Comparison of ENCODE assay signal across 28 cellular contexts in genomic region chr2:227576110-227576509, GRCh38. TPM values are rescaled to one million over a fixed set of nuclear protein-coding genes. Genes with fewer than 3 reads are reported as not detected.
DNase-seq lines count a peak whose midpoint lies in the region; ATAC-seq, FAIRE-seq and TF ChIP-seq lines count a peak whose summit lies in the region.
"Had no signal": no experiment of that assay in that cellular context is flagged by ENCODE, and none has a peak within 500 bp of the region (broad histone marks: within the 10 kb centered on the region; RNA-seq: fewer than 3 reads in every experiment).

No MANE protein-coding gene starts in this region.

- no peaks in the 10 kb centered on the region for H3K27me3 ChIP-seq in bronchial epithelial cell (ENCODE audit: control insufficient read depth, insufficient read depth, low read length)
- H3K27me3 ChIP-seq: BLaER1 treated with 17β-estradiol and CSF1 and Interleukin-3, amounts not matched to agents 10 nM and 100 nM had no signal

- H3K4me1 Mint-ChIP-seq in HFFc6 (ENCODE audit: low read depth) = peaks cover 19% of the 10 kb centered on the region
- H3K4me1 Mint-ChIP-seq: T-cell had no signal

- DNase-seq in EH (ENCODE audit: low read depth) (peak; percentile 6), HFFc6 (peak; percentile 7), bronchial epithelial cell (ENCODE audit: low read depth) (peak; percentile 12), myocyte (ENCODE audit: low read depth) (peak; percentile 92), nucleus accumbens (lab: John Stamatoyannopoulos, UW) (no peak), Right ventricle myocardium inferior (ENCODE audit: missing footprints) (no peak)
- DNase-seq: AML-193; CD4-positive, alpha-beta T cell; DMS79; H9; Karpas-422; NCI-H1092 treated with DMSO at 0.1 percent for 48 hours; NCI-H1436; NCI-H187; NCI-H446 treated with DMSO at 0.1 percent for 48 hours; PC-9; Right ventricle myocardium superior; T-cell had no signal

- no peak for ATAC-seq in HG02642 (IDR thresholded peaks at IDR 0.05; ENCODE audit: poor library complexity, unreplicated experiment)
- ATAC-seq in HG03025 (IDR thresholded peaks at IDR 0.05; ENCODE audit: low FRiP score, unreplicated experiment) = no peak
- no peak for ATAC-seq in Right ventricle myocardium inferior
- ATAC-seq: A549, GM23338, T-cell had no signal

- no peak for FAIRE-seq in bronchial epithelial cell (lab: Jason Lieb, UNC)
- FAIRE-seq: A549, D721Med, GM18507 had no signal

- H3K9me3 Mint-ChIP-seq in HFFc6 = no peaks in the 10 kb centered on the region
- H3K9me3 Mint-ChIP-seq: CD4-positive, alpha-beta T cell; GM23338; T-cell had no signal

- H3K27ac Mint-ChIP-seq in HFFc6 = 0 out of 2 replicates have a peak overlapping the region, but pooled peaks have one; percentile 5
- H3K27ac Mint-ChIP-seq: CD4-positive, alpha-beta T cell; GM23338; H9; T-cell had no signal

- H3K27me3 Mint-ChIP-seq in HFFc6 (ENCODE audit: insufficient read depth) = peaks cover 2% of the 10 kb centered on the region

- intact Hi-C loops in Right ventricle myocardium inferior (cut with DNase I) = no loop called here

- H3K36me3 ChIP-seq in bronchial epithelial cell (ENCODE audit: control insufficient read depth, insufficient read depth, low read length) = no peaks in the 10 kb centered on the region
- H3K36me3 ChIP-seq: BLaER1 treated with 17β-estradiol and CSF1 and Interleukin-3, amounts not matched to agents 10 nM and 100 nM had no signal

- H3K4me3 Mint-ChIP-seq in HFFc6 = no peak overlapping the region
- H3K4me3 Mint-ChIP-seq: CD4-positive, alpha-beta T cell; GM23338; H9; T-cell had no signal

- H3K36me3 Mint-ChIP-seq in HFFc6 (ENCODE audit: low read depth) = no peaks in the 10 kb centered on the region
- H3K36me3 Mint-ChIP-seq: T-cell had no signal

- H3K4me3 ChIP-seq in bronchial epithelial cell (ENCODE audit: low read depth, low read length) = no peak overlapping the region
- H3K4me3 ChIP-seq: A549; BLaER1 treated with 17β-estradiol and CSF1 and Interleukin-3, amounts not matched to agents 10 nM and 100 nM; GM23338; PC-9 had no signal

- no peak for TF ChIP-seq CTCF in HFFc6 (IDR thresholded peaks at IDR 0.05)
- no peak for TF ChIP-seq CTCF in bronchial epithelial cell (IDR thresholded peaks at IDR 0.05; ENCODE audit: insufficient read depth, low read length, severe bottlenecking)

RNA-seq across cellular contexts. Expression of gene SCYGR2, which starts 22.6 kb away (rescaled TPM):
- total RNA-seq in HFFc6 (2021; fragmentation: NEBNext Ultra II Directional; extraction: Animal tissue kit (Norgen Biotek cat#: 25700)) = not detected
- total RNA-seq in bronchial epithelial cell (not detected in 2 replicates), myocyte (not detected in 2 replicates), Right ventricle myocardium inferior (not detected)
- not detected for polyA plus RNA-seq in myocyte (2012)
- total RNA-seq: CD4-positive, alpha-beta T cell; GM23338; H9; M059J; PC-9; Right ventricle myocardium superior; RPMI7951; SK-MEL-5; T-cell had no signal
- polyA plus RNA-seq: A549, GM23338 had no signal

RNA-seq across cellular contexts. Expression of gene SCYGR3, which starts 38.5 kb away (rescaled TPM):
- total RNA-seq in HFFc6 (2021; fragmentation: NEBNext Ultra II Directional; extraction: Animal tissue kit (Norgen Biotek cat#: 25700)) = not detected
- not detected in 2 replicates for total RNA-seq in bronchial epithelial cell
- total RNA-seq in myocyte = not detected in 2 replicates
- not detected for polyA plus RNA-seq in myocyte (2012)
- total RNA-seq in Right ventricle myocardium inferior = not detected
- total RNA-seq: CD4-positive, alpha-beta T cell; GM23338; H9; M059J; PC-9; Right ventricle myocardium superior; RPMI7951; SK-MEL-5; T-cell had no signal
- polyA plus RNA-seq: A549, GM23338 had no signal

RNA-seq across cellular contexts. Expression of gene SCYGR4, which starts 41.2 kb away (rescaled TPM):
- not detected for total RNA-seq in HFFc6 (2021; fragmentation: NEBNext Ultra II Directional; extraction: Animal tissue kit (Norgen Biotek cat#: 25700))
- total RNA-seq in bronchial epithelial cell = not detected in 2 replicates
- not detected in 2 replicates for total RNA-seq in myocyte
- polyA plus RNA-seq in myocyte (2012) = not detected
- total RNA-seq in Right ventricle myocardium inferior = not detected
- total RNA-seq: CD4-positive, alpha-beta T cell; GM23338; H9; M059J; PC-9; Right ventricle myocardium superior; RPMI7951; SK-MEL-5; T-cell had no signal
- polyA plus RNA-seq: A549, GM23338 had no signal

Comparison
In these comparisons a context has a peak if more than half of its experiments do, and no peak if none do; other contexts are left out.
1. DNase-seq: peak in EH (single experiment), HFFc6 (single experiment), bronchial epithelial cell (single experiment) and myocyte (single experiment); none in nucleus accumbens (0 of 56) and Right ventricle myocardium inferior (single experiment).